ENCODE assay signal across 9 cellular contexts in the genomic region with DNA sequence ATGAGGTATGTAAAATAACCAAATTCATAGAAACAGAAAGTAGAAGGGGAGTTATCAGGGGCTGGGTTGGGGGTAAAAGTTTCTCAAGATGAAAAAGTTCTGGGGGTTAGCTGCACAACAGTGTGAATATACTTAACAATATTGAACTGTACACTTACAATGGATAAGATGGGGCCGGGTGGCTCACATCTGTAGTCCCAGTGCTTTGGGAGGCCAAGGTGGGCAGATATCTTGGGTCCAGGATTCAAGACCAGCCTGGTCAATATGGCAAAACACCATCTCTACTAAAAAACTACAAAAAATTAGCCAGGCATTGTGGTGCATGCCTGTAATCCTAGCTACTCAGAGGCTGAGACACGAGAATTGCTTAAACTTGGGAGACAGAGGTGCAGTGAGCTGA.
"Had no signal": no experiment of that assay in that cellular context is flagged by ENCODE, and none has a peak within 500 bp of the region (broad histone marks: within the 10 kb centered on the region; RNA-seq: fewer than 3 reads in every experiment).

No MANE protein-coding gene starts in this region.

- H3K27ac Mint-ChIP-seq: GM23338, H9, HFFc6 had no signal

- ATAC-seq: GM23338, HCT116 had no signal

- H3K9me3 ChIP-seq: HAP-1 had no signal

- DNase-seq: GM23248, GOT3, H7, H9, HCEC 1CT, HFFc6 had no signal

- H3K4me3 Mint-ChIP-seq: GM23338, H9, HFFc6 had no signal
